In the genomic region with DNA sequence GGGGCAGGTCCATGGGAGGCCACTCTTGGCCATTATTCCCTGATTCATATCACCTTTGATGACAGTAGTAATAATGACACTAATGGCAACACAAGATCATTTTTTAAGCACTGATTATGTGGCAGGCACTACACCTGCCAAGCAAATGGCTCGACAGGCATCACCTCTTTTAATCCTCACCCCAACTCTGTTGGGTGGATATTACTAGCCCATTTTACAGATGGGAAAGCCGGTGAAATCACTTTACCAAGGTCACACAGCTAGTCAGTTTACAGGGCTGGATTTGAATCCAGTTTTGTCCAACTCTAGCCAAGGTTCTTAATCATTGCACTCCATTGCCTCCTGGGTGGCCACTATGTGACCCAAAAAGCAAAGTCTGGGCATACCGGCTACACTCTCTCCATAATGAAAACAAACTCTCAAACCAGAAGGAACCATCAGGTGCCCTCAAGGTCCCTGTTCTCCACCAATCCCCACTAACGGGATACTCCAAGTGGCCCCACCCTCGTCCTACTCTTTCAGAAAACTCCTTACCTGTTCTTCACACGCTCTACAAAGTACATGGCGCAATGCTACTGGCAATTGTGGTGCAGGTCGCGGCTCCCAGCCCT, we compare ENCODE assay signal across 8 cellular contexts. TPM values are rescaled to one million over a fixed set of nuclear protein-coding genes. Genes with fewer than 3 reads are reported as not detected.
DNase-seq lines count a peak whose midpoint lies in the region; FAIRE-seq and TF ChIP-seq lines count a peak whose summit lies in the region.

No MANE protein-coding gene starts in this region.

- FAIRE-seq in RCC 7860 (lab: Jason Lieb, UNC): no peak

- H3K36me3 Mint-ChIP-seq in glutamatergic neuron (ENCODE audit: unreplicated experiment): no peaks in the 10 kb centered on the region

- TF ChIP-seq CTCF in HFF-Myc (IDR thresholded peaks at IDR 0.05; ENCODE audit: low read depth, low read length, missing control alignments) (no peak), WI38 (IDR thresholded peaks at IDR 0.05; ENCODE audit: low read depth, low read length) (no peak), glutamatergic neuron (IDR thresholded peaks at IDR 0.05; ENCODE audit: partially characterized antibody, unreplicated experiment) (no peak), retinal pigment epithelial cell (conservative IDR thresholded peaks at IDR 0.05; ENCODE audit: low read depth, low read length) (no peak)

- peak overlapping the region; percentile 79 to 89 (median 86) for H3K9ac ChIP-seq in BLaER1 treated with 17β-estradiol and CSF1 and Interleukin-3, amounts not matched to agents 10 nM and 100 nM

- H3K4me2 ChIP-seq in BLaER1 treated with 17β-estradiol and CSF1 and Interleukin-3, amounts not matched to agents 10 nM and 100 nM: peak overlapping the region; percentile 79 to 97 (median 89)

- H3K4me3 ChIP-seq in BLaER1 treated with 17β-estradiol and CSF1 and Interleukin-3, amounts not matched to agents 10 nM and 100 nM: peak overlapping the region; percentile 81 to 94 (median 91)
- H3K4me3 ChIP-seq in HFF-Myc (replicated peaks; ENCODE audit: low read depth, low read length): peak overlapping the region; percentile 98
- peak overlapping the region; percentile 98 for H3K4me3 ChIP-seq in WI38 (ENCODE audit: low read depth, low read length)
- peak overlapping the region; percentile 91 for H3K4me3 ChIP-seq in retinal pigment epithelial cell (ENCODE audit: low read length)

- H3K4me3 Mint-ChIP-seq in glutamatergic neuron (ENCODE audit: unreplicated experiment): peak overlapping the region; percentile 95

- peaks cover 2% of the 10 kb centered on the region for H3K4me1 Mint-ChIP-seq in glutamatergic neuron (ENCODE audit: low read depth, unreplicated experiment)

- peaks cover 23 to 36% (median 34%) of the 10 kb centered on the region in 10 experiments for H3K4me1 ChIP-seq in BLaER1 treated with 17β-estradiol and CSF1 and Interleukin-3, amounts not matched to agents 10 nM and 100 nM

- no peaks in the 10 kb centered on the region for H3K9me3 Mint-ChIP-seq in glutamatergic neuron (ENCODE audit: unreplicated experiment)

- peaks cover 0 to 13% (median 7%) of the 10 kb centered on the region in 11 experiments; a peak in 7 of 22 replicates for H4K20me1 ChIP-seq in BLaER1 treated with 17β-estradiol and CSF1 and Interleukin-3, amounts not matched to agents 10 nM and 100 nM

- peaks cover 1% of the 10 kb centered on the region for H3K27me3 Mint-ChIP-seq in glutamatergic neuron (ENCODE audit: unreplicated experiment)

- no peaks in the 10 kb centered on the region for H3K27me3 ChIP-seq in BLaER1 treated with 17β-estradiol and CSF1 and Interleukin-3, amounts not matched to agents 10 nM and 100 nM

- H3K36me3 ChIP-seq in BLaER1 treated with 17β-estradiol and CSF1 and Interleukin-3, amounts not matched to agents 10 nM and 100 nM: peaks cover 0 to 28% (median 14%) of the 10 kb centered on the region in 11 experiments; a peak in 15 of 22 replicates

- peak overlapping the region; percentile 85 for H3K27ac Mint-ChIP-seq in glutamatergic neuron (ENCODE audit: unreplicated experiment)

- peak overlapping the region; percentile 67 to 87 (median 82) for H3K27ac ChIP-seq in BLaER1 treated with 17β-estradiol and CSF1 and Interleukin-3, amounts not matched to agents 10 nM and 100 nM

- DNase-seq in HFF-Myc (ENCODE audit: extremely low read depth, low read depth) (no peak), glutamatergic neuron (no peak), retinal pigment epithelial cell (ENCODE audit: low read depth) (no peak), RCC 7860 (ENCODE audit: low spot score) (no peak), GDM1 (lab: John Stamatoyannopoulos, UW) (no peak), activated gamma-delta T cell treated with Interleukin-2 at 50 U/mL for 16 hours (no peak)

- H3K9me3 ChIP-seq in BLaER1 treated with 17β-estradiol and CSF1 and Interleukin-3, amounts not matched to agents 10 nM and 100 nM (replicated peaks in 1 of 11): peaks cover 0 to 9% (median 0%) of the 10 kb centered on the region in 11 experiments; a peak in 1 of 22 replicates

RNA-seq across cellular contexts. Expression of a gene that starts 0.7 kb away (rescaled TPM):
- total RNA-seq in glutamatergic neuron (ENCODE audit: unreplicated experiment): 53.2 TPM
